ENCODE assay signal across 13 cellular contexts in the genomic region with DNA sequence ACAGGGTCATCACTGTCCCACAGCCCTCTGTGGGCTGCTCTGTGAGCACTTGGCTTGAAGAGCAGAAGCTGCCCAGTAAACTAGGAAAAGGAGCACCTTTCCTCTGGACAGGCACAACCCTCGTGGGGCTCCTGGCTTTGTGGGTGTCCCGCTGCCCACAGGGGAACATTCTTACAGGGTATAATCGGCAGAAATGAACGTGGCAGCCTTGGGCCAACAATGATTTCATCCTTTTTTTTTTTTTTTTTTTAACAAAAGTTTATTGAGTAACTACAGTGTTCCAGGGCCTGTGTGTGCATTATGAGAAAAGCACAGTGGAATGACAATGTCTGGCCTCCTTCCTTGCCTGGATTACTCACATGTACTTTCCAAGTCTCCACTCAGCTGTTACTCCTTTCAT.
DNase-seq lines count a peak whose midpoint lies in the region; ATAC-seq and TF ChIP-seq lines count a peak whose summit lies in the region.
"Had no signal": no experiment of that assay in that cellular context is flagged by ENCODE, and none has a peak within 500 bp of the region (broad histone marks: within the 10 kb centered on the region; RNA-seq: fewer than 3 reads in every experiment).

No MANE protein-coding gene starts in this region.

- H3K27me3 Mint-ChIP-seq in nephron progenitor cell (ENCODE audit: low read depth, poor library complexity) = no peaks in the 10 kb centered on the region
- H3K27me3 Mint-ChIP-seq: activated naive CD4-positive, alpha-beta T cell treated with anti-CD3 and anti-CD28 coated beads, Interleukin-2, amount 50 U/mL, for 24 hours had no signal

- no peak overlapping the region for H3K4me3 Mint-ChIP-seq in nephron progenitor cell
- H3K4me3 Mint-ChIP-seq: activated naive CD4-positive, alpha-beta T cell treated with anti-CD3 and anti-CD28 coated beads, Interleukin-2, amount 50 U/mL, for 24 hours; stimulated activated effector memory CD8-positive, alpha-beta T cell treated with anti-CD3 and anti-CD28 coated beads, Interleukin-12 subunit alpha, Interleukin-12 subunit beta, amount 100 ng/mL, for 72 hours had no signal

- intact Hi-C loops in mucosa of descending colon (cut with DNase I, micrococcal nuclease) = no loop called here

- H3K4me1 ChIP-seq in mucosa of descending colon (ENCODE audit: low read depth) = no peaks in the 10 kb centered on the region

- H3K9me3 Mint-ChIP-seq in nephron progenitor cell = no peaks in the 10 kb centered on the region
- H3K9me3 Mint-ChIP-seq: activated naive CD4-positive, alpha-beta T cell treated with anti-CD3 and anti-CD28 coated beads, Interleukin-2, amount 50 U/mL, for 24 hours had no signal

- TF ChIP-seq CTCF in AG10803 (conservative IDR thresholded peaks at IDR 0.05; ENCODE audit: low read length) (no peak), coronary artery (IDR thresholded peaks at IDR 0.05) (no peak), mucosa of descending colon (IDR thresholded peaks at IDR 0.05) (no peak), nephron progenitor cell (IDR thresholded peaks at IDR 0.05) (no peak)

- H3K4me1 Mint-ChIP-seq in nephron progenitor cell = peaks cover 44% of the 10 kb centered on the region
- H3K4me1 Mint-ChIP-seq: activated naive CD4-positive, alpha-beta T cell treated with anti-CD3 and anti-CD28 coated beads, Interleukin-2, amount 50 U/mL, for 24 hours; stimulated activated effector memory CD8-positive, alpha-beta T cell treated with anti-CD3 and anti-CD28 coated beads, Interleukin-12 subunit alpha, Interleukin-12 subunit beta, amount 100 ng/mL, for 72 hours had no signal

- H3K27ac Mint-ChIP-seq in nephron progenitor cell = no peak overlapping the region
- H3K27ac Mint-ChIP-seq: activated naive CD4-positive, alpha-beta T cell treated with anti-CD3 and anti-CD28 coated beads, Interleukin-2, amount 50 U/mL, for 24 hours; stimulated activated effector memory CD8-positive, alpha-beta T cell treated with anti-CD3 and anti-CD28 coated beads, Interleukin-12 subunit alpha, Interleukin-12 subunit beta, amount 100 ng/mL, for 72 hours had no signal

- peak overlapping the region; percentile 16; the same call in 1 of the 2 replicates for H3K4me3 ChIP-seq in AG10803 (ENCODE audit: low read length)
- H3K4me3 ChIP-seq in coronary artery = no peak overlapping the region
- no peak overlapping the region for H3K4me3 ChIP-seq in mucosa of descending colon
- H3K4me3 ChIP-seq: SK-N-MC, spleen had no signal

- H3K27ac ChIP-seq in coronary artery = peak overlapping the region; percentile 28 to 64
- H3K27ac ChIP-seq: SK-N-MC, spleen had no signal

- H3K36me3 ChIP-seq in mucosa of descending colon (ENCODE audit: low read depth) = no peaks in the 10 kb centered on the region
- H3K36me3 ChIP-seq: spleen had no signal

- H3K36me3 Mint-ChIP-seq in nephron progenitor cell (ENCODE audit: low read depth) = peaks cover 10% of the 10 kb centered on the region
- H3K36me3 Mint-ChIP-seq: activated naive CD4-positive, alpha-beta T cell treated with anti-CD3 and anti-CD28 coated beads, Interleukin-2, amount 50 U/mL, for 24 hours; stimulated activated effector memory CD8-positive, alpha-beta T cell treated with anti-CD3 and anti-CD28 coated beads, Interleukin-12 subunit alpha, Interleukin-12 subunit beta, amount 100 ng/mL, for 72 hours had no signal

- ATAC-seq in mucosa of descending colon (peak; percentile 23), GM21619 (IDR thresholded peaks at IDR 0.05; ENCODE audit: unreplicated experiment) (no peak), HG03565 (IDR thresholded peaks at IDR 0.05; ENCODE audit: unreplicated experiment) (no peak), HG03097 (IDR thresholded peaks at IDR 0.05; ENCODE audit: low FRiP score, unreplicated experiment) (no peak)
- ATAC-seq: stimulated activated effector memory CD8-positive, alpha-beta T cell treated with anti-CD3 and anti-CD28 coated beads, Interleukin-12 subunit alpha, Interleukin-12 subunit beta, amount 100 ng/mL, for 72 hours had no signal

- DNase-seq in AG10803 (ENCODE audit: low read depth) (peak; percentile 96), NCI-H226 (peak; percentile 60), coronary artery (ENCODE audit: low spot score) (peak; percentile 73), mucosa of descending colon (no peak), nephron progenitor cell (no peak)
- DNase-seq: activated CD4-positive, alpha-beta T cell treated with anti-CD3 and anti-CD28 coated beads, Interleukin-2, amount 50 U/mL, for 4 hours; spleen had no signal

- no peaks in the 10 kb centered on the region for H3K9me3 ChIP-seq in mucosa of descending colon
- H3K9me3 ChIP-seq: spleen had no signal

Comparison
In these comparisons a context has a peak if more than half of its experiments do, and no peak if none do; other contexts are left out.
1. DNase-seq: peak in AG10803 (single experiment), NCI-H226 (single experiment) and coronary artery (single experiment); none in mucosa of descending colon (0 of 3) and nephron progenitor cell (single experiment).